ENCODE assay signal across 17 cellular contexts in genomic region chr12:12483438-12483837, GRCh38.
DNase-seq lines count a peak whose midpoint lies in the region; ATAC-seq and TF ChIP-seq lines count a peak whose summit lies in the region.
"Had no signal": no experiment of that assay in that cellular context is flagged by ENCODE, and none has a peak within 500 bp of the region (broad histone marks: within the 10 kb centered on the region; RNA-seq: fewer than 3 reads in every experiment).

No MANE protein-coding gene starts in this region.

- no peaks in the 10 kb centered on the region for H3K9me3 ChIP-seq in osteoblast (ENCODE audit: low read depth, low read length)
- H3K9me3 ChIP-seq: transverse colon had no signal

- no peak overlapping the region for H2AFZ ChIP-seq in osteoblast (ENCODE audit: low read length)

- no peak for ATAC-seq in stimulated activated naive CD8-positive, alpha-beta T cell treated with anti-CD3 and anti-CD28 coated beads, Interleukin-15, Interleukin-2, amounts not matched to agents 100 U/mL and 50 U/mL, for 24 hours
- ATAC-seq in Right ventricle myocardium inferior = no peak
- ATAC-seq: WTC11 had no signal

- H3K27ac ChIP-seq in osteoblast (ENCODE audit: low read depth, low read length) = no peak overlapping the region

- H3K36me3 Mint-ChIP-seq in stimulated activated naive CD8-positive, alpha-beta T cell treated with anti-CD3 and anti-CD28 coated beads, Interleukin-15, Interleukin-2, amounts not matched to agents 100 ng/mL and 50 ng/mL, for 24 hours (ENCODE audit: low read depth) = peaks cover 71% of the 10 kb centered on the region
- H3K36me3 Mint-ChIP-seq in T-helper 2 cell treated with Interferon-gamma antibody and Interleukin-4, amounts not matched to agents 5 μg/mL and 100 μg/mL, for 36 hours (ENCODE audit: low read depth) = peaks cover 61% of the 10 kb centered on the region
- peaks cover 29% of the 10 kb centered on the region for H3K36me3 Mint-ChIP-seq in mesothelial cell of epicardium

- H3K4me3 ChIP-seq in osteoblast (ENCODE audit: insufficient read depth, low read length) = no peak overlapping the region
- H3K4me3 ChIP-seq: transverse colon had no signal

- H3K9me3 Mint-ChIP-seq in stimulated activated naive CD8-positive, alpha-beta T cell treated with anti-CD3 and anti-CD28 coated beads, Interleukin-15, Interleukin-2, amounts not matched to agents 100 ng/mL and 50 ng/mL, for 24 hours = peaks cover 5% of the 10 kb centered on the region
- no peaks in the 10 kb centered on the region for H3K9me3 Mint-ChIP-seq in T-helper 2 cell treated with Interferon-gamma antibody and Interleukin-4, amounts not matched to agents 5 μg/mL and 100 μg/mL, for 36 hours
- no peaks in the 10 kb centered on the region for H3K9me3 Mint-ChIP-seq in mesothelial cell of epicardium
- H3K9me3 Mint-ChIP-seq: IgD-negative memory B cell, WTC11 had no signal

- no peak overlapping the region for H3K4me2 ChIP-seq in osteoblast (ENCODE audit: insufficient read depth, low read length)

- no peaks in the 10 kb centered on the region for H3K79me2 ChIP-seq in osteoblast (ENCODE audit: insufficient read depth, low read length)

- peak overlapping the region; percentile 81 for H3K27ac Mint-ChIP-seq in stimulated activated naive CD8-positive, alpha-beta T cell treated with anti-CD3 and anti-CD28 coated beads, Interleukin-15, Interleukin-2, amounts not matched to agents 100 ng/mL and 50 ng/mL, for 24 hours
- H3K27ac Mint-ChIP-seq in T-helper 2 cell treated with Interferon-gamma antibody and Interleukin-4, amounts not matched to agents 5 μg/mL and 100 μg/mL, for 36 hours = peak overlapping the region; percentile 87
- H3K27ac Mint-ChIP-seq in mesothelial cell of epicardium = no peak overlapping the region
- H3K27ac Mint-ChIP-seq: WTC11 had no signal

- H3K4me1 Mint-ChIP-seq in stimulated activated naive CD8-positive, alpha-beta T cell treated with anti-CD3 and anti-CD28 coated beads, Interleukin-15, Interleukin-2, amounts not matched to agents 100 ng/mL and 50 ng/mL, for 24 hours (ENCODE audit: low read depth) = peaks cover 88% of the 10 kb centered on the region
- peaks cover 48% of the 10 kb centered on the region for H3K4me1 Mint-ChIP-seq in T-helper 2 cell treated with Interferon-gamma antibody and Interleukin-4, amounts not matched to agents 5 μg/mL and 100 μg/mL, for 36 hours (ENCODE audit: low read depth)
- H3K4me1 Mint-ChIP-seq in mesothelial cell of epicardium = no peaks in the 10 kb centered on the region

- intact Hi-C loops in Right ventricle myocardium inferior (cut with DNase I) = no loop called here

- H3K4me3 Mint-ChIP-seq in stimulated activated naive CD8-positive, alpha-beta T cell treated with anti-CD3 and anti-CD28 coated beads, Interleukin-15, Interleukin-2, amounts not matched to agents 100 ng/mL and 50 ng/mL, for 24 hours = peak overlapping the region; percentile 33
- H3K4me3 Mint-ChIP-seq in T-helper 2 cell treated with Interferon-gamma antibody and Interleukin-4, amounts not matched to agents 5 μg/mL and 100 μg/mL, for 36 hours = peak overlapping the region; percentile 73
- no peak overlapping the region for H3K4me3 Mint-ChIP-seq in mesothelial cell of epicardium
- H3K4me3 Mint-ChIP-seq: WTC11 had no signal

- H3K4me1 ChIP-seq in osteoblast (ENCODE audit: insufficient read depth, low read length) = no peaks in the 10 kb centered on the region
- H3K4me1 ChIP-seq: transverse colon had no signal

- DNase-seq in stimulated activated naive CD8-positive, alpha-beta T cell treated with anti-CD3 and anti-CD28 coated beads, Interleukin-15, Interleukin-2, amounts not matched to agents 100 U/mL and 50 U/mL, for 24 hours = no peak
- DNase-seq in T-helper 2 cell treated with Interferon-gamma antibody and Interleukin-4, amounts not matched to agents 5 μg/mL and 100 μg/mL, for 36 hours (ENCODE audit: low spot score) = no peak
- peak; percentile 12 for DNase-seq in islet precursor cell
- DNase-seq in NCI-H510A treated with DMSO at 0.1 percent for 48 hours (lab: John Stamatoyannopoulos, UW) = no peak
- no peak for DNase-seq in mesothelial cell of epicardium (ENCODE audit: low spot score in 2 of 2, unreplicated experiment in 2 of 2)
- no peak for DNase-seq in Right ventricle myocardium inferior (ENCODE audit: missing footprints)
- no peak for DNase-seq in osteoblast (ENCODE audit: insufficient read length, low spot score, missing footprints)
- DNase-seq: activated effector memory CD4-positive, alpha-beta T cell treated with Interleukin-2 at 50 U/mL for 16 hours; mesenchymal stem cell; NCI-H1092 treated with DMSO at 0.1 percent for 48 hours; NCI-H2227 treated with DMSO at 0.1 percent for 48 hours; stimulated activated CD4-positive, alpha-beta T cell treated with anti-CD3 and anti-CD28 coated beads, Interleukin-15, amount 100 ng/mL, for 24 hours; transverse colon had no signal

- H3K36me3 ChIP-seq in osteoblast (ENCODE audit: insufficient read depth, low read length) = peaks cover 8% of the 10 kb centered on the region

- H4K20me1 ChIP-seq in osteoblast (ENCODE audit: insufficient read depth, low read length) = no peaks in the 10 kb centered on the region

- no peaks in the 10 kb centered on the region for H3K27me3 Mint-ChIP-seq in stimulated activated naive CD8-positive, alpha-beta T cell treated with anti-CD3 and anti-CD28 coated beads, Interleukin-15, Interleukin-2, amounts not matched to agents 100 ng/mL and 50 ng/mL, for 24 hours
- no peaks in the 10 kb centered on the region for H3K27me3 Mint-ChIP-seq in T-helper 2 cell treated with Interferon-gamma antibody and Interleukin-4, amounts not matched to agents 5 μg/mL and 100 μg/mL, for 36 hours (ENCODE audit: low read depth)
- no peaks in the 10 kb centered on the region for H3K27me3 Mint-ChIP-seq in mesothelial cell of epicardium (ENCODE audit: low read depth)
- H3K27me3 Mint-ChIP-seq: B cell, IgD-negative memory B cell had no signal

- H3K27me3 ChIP-seq in osteoblast (ENCODE audit: insufficient read depth, low read length) = no peaks in the 10 kb centered on the region
- H3K27me3 ChIP-seq: transverse colon had no signal

- TF ChIP-seq CTCF in mesothelial cell of epicardium (IDR thresholded peaks at IDR 0.05; ENCODE audit: unreplicated experiment) (no peak), osteoblast (IDR thresholded peaks at IDR 0.05; ENCODE audit: extremely low read depth, low read depth, low read length) (no peak)
